Comparison of ENCODE assay signal across 8 cellular contexts in genomic region chr20:354298-354977, GRCh38. TPM values are rescaled to one million over a fixed set of nuclear protein-coding genes. Genes with fewer than 3 reads are reported as not detected.
A peak's percentile ranks its signal among the peaks of the same experiment; 100 is the strongest.
DNase-seq lines count a peak whose midpoint lies in the region; ATAC-seq, FAIRE-seq and TF ChIP-seq lines count a peak whose summit lies in the region.

No MANE protein-coding gene starts in this region.

- WGBS in iPS DF 6.9 (ENCODE audit: insufficient coverage, insufficient read length): no CpG with 5 or more reads among the region's 14 CpGs

- TF ChIP-seq POLR2A in GM12891 (IDR thresholded peaks at IDR 0.05; ENCODE audit: low read depth, low read length): no peak

- no peaks in the 10 kb centered on the region for H3K9me3 ChIP-seq in iPS DF 6.9 (ENCODE audit: control insufficient read depth, insufficient read depth, low read length)

- H3K36me3 ChIP-seq in iPS DF 6.9 (ENCODE audit: control insufficient read depth, insufficient read depth, low read length): no peaks in the 10 kb centered on the region

- no peak overlapping the region for H3K4me3 ChIP-seq in iPS DF 6.9 (ENCODE audit: low read length)

- DNase-seq in GM12891 (ENCODE audit: insufficient read length, low spot score): peak; percentile 89
- peak; percentile 64 for DNase-seq in NCI-H2029 treated with DMSO at 0.1 percent for 48 hours (lab: John Stamatoyannopoulos, UW)
- DNase-seq in T-helper 22 cell (ENCODE audit: low read depth): peak; percentile 51
- peak; percentile 88 for DNase-seq in astrocyte of the hippocampus (ENCODE audit: low read depth, low spot score)
- peak; percentile 76 for DNase-seq in iPS DF 6.9 (ENCODE audit: low read depth, low spot score)
- peak; percentile 62 to 84 (median 68) for DNase-seq in stimulated activated CD4-positive, alpha-beta T cell treated with anti-CD3 and anti-CD28 coated beads, Interleukin-12 subunit alpha, Interleukin-12 subunit beta, amount 100 ng/mL, for 48 hours (ENCODE audit: low read depth in 2 of 3, low spot score in 1 of 3)

- no peaks in the 10 kb centered on the region for H3K27me3 ChIP-seq in iPS DF 6.9 (ENCODE audit: control insufficient read depth, insufficient read depth, low read length)

- H3K27ac ChIP-seq in iPS DF 6.9 (ENCODE audit: low read length): no peak overlapping the region

- ATAC-seq in HG02852 (IDR thresholded peaks at IDR 0.05; ENCODE audit: unreplicated experiment): peak; percentile 86
- no peak for ATAC-seq in HG03442 (IDR thresholded peaks at IDR 0.05; ENCODE audit: unreplicated experiment)

- peak; percentile 97 for FAIRE-seq in GM12891 (lab: Jason Lieb, UNC)

- H3K4me1 ChIP-seq in iPS DF 6.9 (ENCODE audit: control insufficient read depth, insufficient read depth, low read length): peaks cover 3% of the 10 kb centered on the region

TF ChIP-seq in GM12891, 5 proteins besides CTCF, POLR2A, EP300 and RAD21:
- no peak for TF ChIP-seq TAF1 (IDR thresholded peaks at IDR 0.05; ENCODE audit: low read depth, low read length)

RNA-seq across cellular contexts. Expression of gene NRSN2, which starts 7.5 kb away (rescaled TPM):
- 13.1 TPM for polyA plus RNA-seq in GM12891 (2012; ENCODE audit: low read depth, missing spikeins)

RNA-seq across cellular contexts. Expression of gene TRIB3, which starts 26.1 kb away (rescaled TPM):
- 8.5 TPM for polyA plus RNA-seq in GM12891 (2012; ENCODE audit: low read depth, missing spikeins)

RNA-seq across cellular contexts. Expression of gene SOX12, which starts 29.1 kb away (rescaled TPM):
- 3.0 TPM for polyA plus RNA-seq in GM12891 (2012; ENCODE audit: low read depth, missing spikeins)

RNA-seq across cellular contexts. Expression of gene RBCK1, which starts 53.7 kb away (rescaled TPM):
- 90.4 TPM for polyA plus RNA-seq in GM12891 (2012; ENCODE audit: low read depth, missing spikeins)

RNA-seq across cellular contexts. Expression of gene ZCCHC3, which starts 57.1 kb away (rescaled TPM):
- polyA plus RNA-seq in GM12891 (2012; ENCODE audit: low read depth, missing spikeins): 14.4 TPM
